Comparison of ENCODE assay signal across 9 cellular contexts in genomic region chr17:45131294-45131615, GRCh38. TPM values are rescaled to one million over a fixed set of nuclear protein-coding genes. Genes with fewer than 3 reads are reported as not detected.
DNase-seq lines count a peak whose midpoint lies in the region; ATAC-seq, FAIRE-seq and TF ChIP-seq lines count a peak whose summit lies in the region.
"Had no signal": no experiment of that assay in that cellular context is flagged by ENCODE, and none has a peak within 500 bp of the region (broad histone marks: within the 10 kb centered on the region; RNA-seq: fewer than 3 reads in every experiment).

No MANE protein-coding gene starts in this region.

- TF ChIP-seq CTCF in kidney (IDR thresholded peaks at IDR 0.05; ENCODE audit: borderline replicate concordance, extremely low read depth, insufficient read depth) (no peak), tibial artery (IDR thresholded peaks at IDR 0.05) (no peak)

- H3K9me3 Mint-ChIP-seq in activated T-cell treated with anti-CD3 and anti-CD28 coated beads, Interleukin-2, amount 50 U/mL, for 4 hours: no peaks in the 10 kb centered on the region

- H3K27ac ChIP-seq in kidney (ENCODE audit: low read depth in 2 of 2, low read length in 2 of 2) (no peak overlapping the region), tibial artery (peak overlapping the region; percentile 98 to 99)

- H3K9me3 ChIP-seq in adipocyte (ENCODE audit: control insufficient read depth, low read length) (no peaks in the 10 kb centered on the region), kidney (ENCODE audit: control insufficient read depth in 1 of 2, low read length in 2 of 2) (no peaks in the 10 kb centered on the region), tibial artery (no peaks in the 10 kb centered on the region)

- ATAC-seq in activated T-cell treated with anti-CD3 and anti-CD28 coated beads, Interleukin-2, amount 50 U/mL, for 4 hours: no peak
- no peak for ATAC-seq in GM21381 (IDR thresholded peaks at IDR 0.05; ENCODE audit: unreplicated experiment)

- intact Hi-C loops in kidney (cut with DNase I): loop anchor here (10.0 kb wide), 1 partner anchor 64 kb away; no protein-coding TSS in a partner anchor
- intact Hi-C loops in tibial artery (cut with DNase I; ENCODE audit: low total_unique reads): loop anchor here (5.0 kb wide), 2 partner anchors 34 to 214 kb away; partner anchors contain the start of gene GFAP

- H3K4me3 ChIP-seq in adipocyte (ENCODE audit: low read length) (peak overlapping the region; percentile 83), kidney (ENCODE audit: low read length in 2 of 2) (peak overlapping the region; percentile 2 to 60), tibial artery (peak overlapping the region; percentile 70 to 94)

- peaks cover 11% of the 10 kb centered on the region for H3K4me1 Mint-ChIP-seq in activated T-cell treated with anti-CD3 and anti-CD28 coated beads, Interleukin-2, amount 50 U/mL, for 4 hours (ENCODE audit: low read depth)

- no peaks in the 10 kb centered on the region for H3K27me3 Mint-ChIP-seq in activated T-cell treated with anti-CD3 and anti-CD28 coated beads, Interleukin-2, amount 50 U/mL, for 4 hours (ENCODE audit: low read depth)

- H3K27me3 ChIP-seq in adipocyte (replicated peaks; ENCODE audit: control insufficient read depth, insufficient read depth, low read length) (no peaks in the 10 kb centered on the region), tibial artery (no peaks in the 10 kb centered on the region)

- H3K36me3 Mint-ChIP-seq in activated T-cell treated with anti-CD3 and anti-CD28 coated beads, Interleukin-2, amount 50 U/mL, for 4 hours (ENCODE audit: insufficient read depth): no peaks in the 10 kb centered on the region

- H3K4me1 ChIP-seq in adipocyte (ENCODE audit: control insufficient read depth, insufficient read depth, low read length) (peaks cover 45% of the 10 kb centered on the region), kidney (ENCODE audit: control insufficient read depth in 1 of 2, insufficient read depth in 1 of 2, low read depth in 1 of 2, low read length in 2 of 2) (peaks cover 6 to 27% of the 10 kb centered on the region in 2 donors), tibial artery (peaks cover 2 to 63% (median 56%) of the 10 kb centered on the region in 4 donors)

- H3K36me3 ChIP-seq in adipocyte (ENCODE audit: control insufficient read depth, insufficient read depth, low read length, severe bottlenecking) (no peaks in the 10 kb centered on the region), kidney (ENCODE audit: control insufficient read depth in 1 of 2, insufficient read depth in 2 of 2, low read length in 2 of 2) (no peaks in the 10 kb centered on the region), tibial artery (no peaks in the 10 kb centered on the region)

- H3K9ac ChIP-seq in adipocyte (ENCODE audit: low read length) (peak overlapping the region; percentile 92), kidney (ENCODE audit: low read length in 2 of 2) (no peak overlapping the region)

- peak overlapping the region; percentile 54 for H3K4me3 Mint-ChIP-seq in activated T-cell treated with anti-CD3 and anti-CD28 coated beads, Interleukin-2, amount 50 U/mL, for 4 hours

- no peak for FAIRE-seq in kidney (lab: Jason Lieb, UNC)
- FAIRE-seq: RCC 7860 had no signal

- DNase-seq in activated T-cell treated with anti-CD3 and anti-CD28 coated beads, Interleukin-2, amount 50 U/mL, for 4 hours: no peak
- DNase-seq in activated T-cell treated with anti-CD3 and anti-CD28 coated beads, Interleukin-2, amount 50 U/mL, for 48 hours: no peak
- no peak for DNase-seq in adipocyte (ENCODE audit: low read depth)
- peak; percentile 55 for DNase-seq in kidney
- peak in 1 of 2 donors; percentile 62 for DNase-seq in tibial artery
- no peak for DNase-seq in DMS53 (lab: John Stamatoyannopoulos, UW)
- no peak for DNase-seq in kidney glomerular epithelial cell (lab: John Stamatoyannopoulos, UW)

RNA-seq across cellular contexts. Expression of gene PLCD3, which starts 1.1 kb away (rescaled TPM):
- total RNA-seq in activated T-cell treated with anti-CD3 and anti-CD28 coated beads, Interleukin-2, amount 50 U/mL, for 4 hours: 1 to 10 TPM; 3.5 to 5.5 (median 3.5) TPM
- 111 TPM for total RNA-seq in kidney
- polyA plus RNA-seq in kidney (ENCODE audit: insufficient read depth, low read depth, low replicate concordance): 14.8 TPM

RNA-seq across cellular contexts. Expression of gene ACBD4, which starts 4.2 kb away (rescaled TPM):
- 1 to 10 TPM; 4.5 to 5.7 (median 4.7) TPM for total RNA-seq in activated T-cell treated with anti-CD3 and anti-CD28 coated beads, Interleukin-2, amount 50 U/mL, for 4 hours
- 19.2 TPM for total RNA-seq in kidney
- polyA plus RNA-seq in kidney (ENCODE audit: insufficient read depth, low read depth, low replicate concordance): 46.3 TPM

RNA-seq across cellular contexts. Expression of gene HEXIM1, which starts 17.0 kb away (rescaled TPM):
- total RNA-seq in activated T-cell treated with anti-CD3 and anti-CD28 coated beads, Interleukin-2, amount 50 U/mL, for 4 hours: 10 to 100 TPM; 49.6 to 60.8 (median 51.3) TPM
- 34.7 TPM for total RNA-seq in kidney
- polyA plus RNA-seq in kidney (ENCODE audit: insufficient read depth, low read depth, low replicate concordance): 25.0 TPM

RNA-seq across cellular contexts. Expression of gene HEXIM2, which starts 30.4 kb away (rescaled TPM):
- total RNA-seq in activated T-cell treated with anti-CD3 and anti-CD28 coated beads, Interleukin-2, amount 50 U/mL, for 4 hours: 1 to 10 TPM; 5.3 to 7.6 (median 6.2) TPM
- total RNA-seq in kidney: 6.2 TPM
- 29.1 TPM for polyA plus RNA-seq in kidney (ENCODE audit: insufficient read depth, low read depth, low replicate concordance)

Comparison
In these comparisons a context has a peak if more than half of its experiments do, and no peak if none do; other contexts are left out.
1. H3K4me3 ChIP-seq: peak in every context shown above with its lines; median percentile 83 in adipocyte; 82 in tibial artery; 31 in kidney.
2. H3K27ac ChIP-seq: peak in tibial artery (2 of 2); none in kidney (0 of 2).
3. RNA of gene PLCD3, which starts 1.1 kb away (total RNA-seq): 111 TPM in kidney (single experiment); 3.5 to 5.5 TPM in activated T-cell treated with anti-CD3 and anti-CD28 coated beads, Interleukin-2, amount 50 U/mL, for 4 hours; every median in the first group is over 10 times any median in the second.